Comparison of ENCODE assay signal across 13 cellular contexts in the genomic region with DNA sequence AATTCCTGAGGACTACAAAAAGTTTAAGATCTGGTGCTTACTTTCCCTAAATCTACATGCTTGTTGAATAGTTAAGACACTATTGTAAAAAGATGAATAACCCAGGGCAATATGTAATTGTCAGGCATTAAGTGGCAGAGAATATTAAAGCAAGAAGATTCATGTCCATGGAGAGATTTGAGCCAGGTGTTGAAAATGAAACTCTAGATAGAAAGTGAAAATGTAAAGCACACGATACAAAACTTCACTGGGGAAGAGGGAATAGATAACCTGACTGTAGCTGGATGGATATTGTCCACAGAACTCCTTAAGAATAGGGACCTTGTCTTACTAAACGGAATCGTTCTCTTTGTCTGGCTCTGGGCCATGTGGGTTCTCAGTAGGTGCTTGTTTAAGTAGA. TPM values are rescaled to one million over a fixed set of nuclear protein-coding genes. Genes with fewer than 3 reads are reported as not detected.
DNase-seq lines count a peak whose midpoint lies in the region; ATAC-seq and TF ChIP-seq lines count a peak whose summit lies in the region.
"Had no signal": no experiment of that assay in that cellular context is flagged by ENCODE, and none has a peak within 500 bp of the region (broad histone marks: within the 10 kb centered on the region; RNA-seq: fewer than 3 reads in every experiment).

No MANE protein-coding gene starts in this region.

- peak overlapping the region; percentile 80 for H3K27ac Mint-ChIP-seq in stimulated activated naive CD8-positive, alpha-beta T cell treated with anti-CD3 and anti-CD28 coated beads, Interleukin-15, Interleukin-2, amounts not matched to agents 100 ng/mL and 50 ng/mL, for 24 hours

- H3K27me3 ChIP-seq in RWPE2 (ENCODE audit: insufficient read depth, poor library complexity, severe bottlenecking): no peaks in the 10 kb centered on the region
- no peaks in the 10 kb centered on the region for H3K27me3 ChIP-seq in fibroblast of lung (ENCODE audit: control insufficient read depth, insufficient read depth, low read length)
- H3K27me3 ChIP-seq in stomach: no peaks in the 10 kb centered on the region
- no peaks in the 10 kb centered on the region for H3K27me3 ChIP-seq in lower lobe of right lung (ENCODE audit: low read depth)
- H3K27me3 ChIP-seq: left lung had no signal

- H4K20me1 ChIP-seq in fibroblast of lung (ENCODE audit: control insufficient read depth, extremely low read depth, insufficient read depth, low read length): peaks cover 2% of the 10 kb centered on the region

- intact Hi-C loops in stomach (cut with DNase I; ENCODE audit: low total_unique reads) (no loop called here), lower lobe of right lung (cut with DNase I) (no loop called here)

- peaks cover 38% of the 10 kb centered on the region for H3K4me1 ChIP-seq in RWPE2 (ENCODE audit: insufficient read depth, poor library complexity, severe bottlenecking)
- H3K4me1 ChIP-seq in fibroblast of lung (ENCODE audit: control insufficient read depth, extremely low read depth, insufficient read depth, low read length): peaks cover 6% of the 10 kb centered on the region
- H3K4me1 ChIP-seq in stomach: peaks cover 21 to 90% (median 62%) of the 10 kb centered on the region in 4 donors
- H3K4me1 ChIP-seq in lower lobe of right lung: peaks cover 67% of the 10 kb centered on the region

- no peak overlapping the region for H3K4me3 ChIP-seq in RWPE2 (ENCODE audit: severe bottlenecking)
- no peak overlapping the region for H3K4me3 ChIP-seq in fibroblast of lung (replicated peaks in 1 of 4; ENCODE audit: control extremely low read depth in 1 of 4, insufficient read depth in 1 of 4, low read depth in 3 of 4, low read length in 4 of 4)
- H3K4me3 ChIP-seq in stomach: no peak overlapping the region
- H3K4me3 ChIP-seq in lower lobe of right lung: no peak overlapping the region
- H3K4me3 ChIP-seq: GM23248, left lung, thoracic aorta had no signal

- no peak for TF ChIP-seq EP300 in stomach (IDR thresholded peaks at IDR 0.05)

- H3K9ac ChIP-seq in fibroblast of lung (ENCODE audit: insufficient read depth, low read length): no peak overlapping the region
- H3K9ac ChIP-seq: GM23248 had no signal

- peaks cover 61% of the 10 kb centered on the region for H3K36me3 Mint-ChIP-seq in stimulated activated naive CD8-positive, alpha-beta T cell treated with anti-CD3 and anti-CD28 coated beads, Interleukin-15, Interleukin-2, amounts not matched to agents 100 ng/mL and 50 ng/mL, for 24 hours (ENCODE audit: low read depth)

- peaks cover 96% of the 10 kb centered on the region for H3K79me2 ChIP-seq in fibroblast of lung (ENCODE audit: control insufficient read depth, insufficient read depth, low read length)

- H2AFZ ChIP-seq in fibroblast of lung (ENCODE audit: low read length): no peak overlapping the region
- H2AFZ ChIP-seq: GM23248 had no signal

- DNase-seq in stimulated activated naive CD8-positive, alpha-beta T cell treated with anti-CD3 and anti-CD28 coated beads, Interleukin-15, Interleukin-2, amounts not matched to agents 100 U/mL and 50 U/mL, for 24 hours: no peak
- DNase-seq in RWPE2 (ENCODE audit: low spot score): no peak
- no peak for DNase-seq in fibroblast of lung (ENCODE audit: low read depth in 2 of 2)
- DNase-seq in stomach: no peak
- no peak for DNase-seq in A172 (ENCODE audit: low spot score)
- no peak for DNase-seq in lower lobe of right lung
- DNase-seq: activated effector memory CD4-positive, alpha-beta T cell treated with anti-CD3 and anti-CD28 coated beads, Interleukin-2, amount 50 U/mL, for 16 hours; GM23248; left lung had no signal

- H3K27me3 Mint-ChIP-seq in stimulated activated naive CD8-positive, alpha-beta T cell treated with anti-CD3 and anti-CD28 coated beads, Interleukin-15, Interleukin-2, amounts not matched to agents 100 ng/mL and 50 ng/mL, for 24 hours: no peaks in the 10 kb centered on the region
- H3K27me3 Mint-ChIP-seq: progenitor cell of endocrine pancreas had no signal

- H3K36me3 ChIP-seq in RWPE2 (ENCODE audit: low read depth) (peaks cover 28% of the 10 kb centered on the region), fibroblast of lung (ENCODE audit: control insufficient read depth, insufficient read depth, low read length) (no peaks in the 10 kb centered on the region), stomach (no peaks in the 10 kb centered on the region), lower lobe of right lung (no peaks in the 10 kb centered on the region)
- H3K36me3 ChIP-seq: left lung, thoracic aorta had no signal

- TF ChIP-seq POLR2A in stomach (IDR thresholded peaks at IDR 0.05): no peak

- H3K4me2 ChIP-seq in fibroblast of lung (ENCODE audit: extremely low read depth, insufficient read depth, low read length): peak overlapping the region; percentile 60

- H3K9me3 Mint-ChIP-seq in stimulated activated naive CD8-positive, alpha-beta T cell treated with anti-CD3 and anti-CD28 coated beads, Interleukin-15, Interleukin-2, amounts not matched to agents 100 ng/mL and 50 ng/mL, for 24 hours: no peaks in the 10 kb centered on the region

- H3K27ac ChIP-seq in RWPE2 (ENCODE audit: poor library complexity, severe bottlenecking) (peak overlapping the region; percentile 29), fibroblast of lung (ENCODE audit: insufficient read depth, low read length) (no peak overlapping the region), stomach (peak overlapping the region in 2 of 5 donors; percentile 10 to 43), lower lobe of right lung (no peak overlapping the region)
- H3K27ac ChIP-seq: GM23248, left lung, thoracic aorta had no signal

- peaks cover 88% of the 10 kb centered on the region for H3K4me1 Mint-ChIP-seq in stimulated activated naive CD8-positive, alpha-beta T cell treated with anti-CD3 and anti-CD28 coated beads, Interleukin-15, Interleukin-2, amounts not matched to agents 100 ng/mL and 50 ng/mL, for 24 hours (ENCODE audit: low read depth)

- no peak for TF ChIP-seq CTCF in RWPE2 (IDR thresholded peaks at IDR 0.05; ENCODE audit: poor library complexity, severe bottlenecking)
- no peak for TF ChIP-seq CTCF in fibroblast of lung (conservative IDR thresholded peaks at IDR 0.05 in 1 of 2, IDR thresholded peaks at IDR 0.05 in 1 of 2; ENCODE audit: low read depth in 1 of 2, low read length in 2 of 2)
- TF ChIP-seq CTCF in stomach (IDR thresholded peaks at IDR 0.05): no peak
- no peak for TF ChIP-seq CTCF in lower lobe of right lung (IDR thresholded peaks at IDR 0.05)

- ATAC-seq in stimulated activated naive CD8-positive, alpha-beta T cell treated with anti-CD3 and anti-CD28 coated beads, Interleukin-15, Interleukin-2, amounts not matched to agents 100 U/mL and 50 U/mL, for 24 hours: no peak
- ATAC-seq in RWPE2 (ENCODE audit: low read depth): no peak
- no peak for ATAC-seq in HG03139 (IDR thresholded peaks at IDR 0.05; ENCODE audit: unreplicated experiment)
- no peak for ATAC-seq in lower lobe of right lung
- ATAC-seq: left lung had no signal

- 8 to 25% (median 10%) methylated on average over 3 of the region's 3 CpGs for WGBS in stomach, 5 donors

- H3K9me3 ChIP-seq in RWPE2 (ENCODE audit: severe bottlenecking) (no peaks in the 10 kb centered on the region), fibroblast of lung (ENCODE audit: control insufficient read depth, insufficient read depth, low read depth, low read length) (no peaks in the 10 kb centered on the region), stomach (no peaks in the 10 kb centered on the region), lower lobe of right lung (no peaks in the 10 kb centered on the region)
- H3K9me3 ChIP-seq: left lung, thoracic aorta had no signal

- peak overlapping the region; percentile 65 for H3K4me3 Mint-ChIP-seq in stimulated activated naive CD8-positive, alpha-beta T cell treated with anti-CD3 and anti-CD28 coated beads, Interleukin-15, Interleukin-2, amounts not matched to agents 100 ng/mL and 50 ng/mL, for 24 hours

RNA-seq across cellular contexts. Expression of a gene that starts 5.0 kb away (rescaled TPM):
- total RNA-seq in fibroblast of lung: 101 and 103 TPM in 2 replicates
- polyA plus RNA-seq in fibroblast of lung: 71.0 and 133 TPM in 2 replicates
- 68.0 and 106 TPM in 2 replicates for polyA plus RNA-seq in fibroblast of lung (2012)
- polyA minus RNA-seq in fibroblast of lung (ENCODE audit: low replicate concordance): 13.5 and 14.1 TPM in 2 replicates
- total RNA-seq in stomach: 100 to 1,000 TPM in 2 of 5 donors, 10 to 100 TPM in 3; 29.2 to 175 (median 46.0) TPM
- 10 to 100 TPM; 11.6 to 16.6 (median 16.1) TPM for polyA plus RNA-seq in stomach
- total RNA-seq in A172 (2014; rRNA removed; shearing (Covaris generic)): 90.4 and 94.6 TPM in 2 replicates
- 104 TPM for total RNA-seq in lower lobe of right lung
